Comparison of ENCODE assay signal across 1 cellular context in the genomic region with DNA sequence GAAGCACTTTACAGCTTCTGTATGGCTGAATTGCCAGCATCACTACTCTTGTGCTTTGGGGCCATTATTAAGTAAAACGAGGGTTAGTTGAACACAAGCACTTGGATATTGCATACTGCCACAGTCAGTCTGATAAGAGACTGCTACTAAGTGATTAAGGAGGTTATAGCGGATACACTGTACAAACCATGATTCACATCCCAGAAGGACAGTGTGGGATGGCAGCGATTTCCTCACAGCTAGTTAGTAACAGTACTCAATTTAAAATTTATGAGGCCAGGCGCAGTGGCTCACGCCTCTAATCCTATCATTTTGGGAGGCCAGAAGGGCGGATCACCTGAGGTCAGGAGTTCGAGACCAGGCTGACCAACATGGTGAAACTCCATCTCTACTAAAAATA.
TF ChIP-seq lines count a peak whose summit lies in the region.

No MANE protein-coding gene starts in this region.

TF ChIP-seq in IMR-90, 13 proteins besides CTCF, POLR2A, EP300 and RAD21:
- no peak for TF ChIP-seq FOS (IDR thresholded peaks at IDR 0.05; ENCODE audit: low read depth, low read length)
- no peak for TF ChIP-seq MXI1 (IDR thresholded peaks at IDR 0.05; ENCODE audit: borderline replicate concordance, low read depth, low read length)
- TF ChIP-seq CEBPB (IDR thresholded peaks at IDR 0.05; ENCODE audit: low read depth, low read length): peak; percentile 41
- TF ChIP-seq BHLHE40 (IDR thresholded peaks at IDR 0.05; ENCODE audit: low read depth, low read length): peak; percentile 3; the same call in 1 of the 2 replicates
